ENCODE assay signal across 16 cellular contexts in genomic region chr13:42649761-42650289, GRCh38.
A peak's percentile ranks its signal among the peaks of the same experiment; 100 is the strongest.
DNase-seq lines count a peak whose midpoint lies in the region; ATAC-seq and TF ChIP-seq lines count a peak whose summit lies in the region.
"Had no signal": no experiment of that assay in that cellular context is flagged by ENCODE, and none has a peak within 500 bp of the region (broad histone marks: within the 10 kb centered on the region; RNA-seq: fewer than 3 reads in every experiment).

No MANE protein-coding gene starts in this region.

- H3K9me3 ChIP-seq in HEK293 (ENCODE audit: control insufficient read depth, insufficient read depth, low read depth, low read length): no peaks in the 10 kb centered on the region
- H3K9me3 ChIP-seq: BLaER1, MG63 had no signal

- DNase-seq in NCI-H1436 treated with DMSO at 0.1 percent for 48 hours (lab: John Stamatoyannopoulos, UW): peak; percentile 39
- DNase-seq in NCI-H82 (lab: John Stamatoyannopoulos, UW): peak; percentile 92
- peak; percentile 55 for DNase-seq in left kidney (ENCODE audit: low read depth, low spot score)
- no peak for DNase-seq in stimulated activated CD4-positive, alpha-beta T cell treated with anti-CD3 and anti-CD28 coated beads, Interleukin-2, amount 100 ng/mL, for 48 hours
- no peak for DNase-seq in Ammon's horn (ENCODE audit: low spot score)
- DNase-seq in KG1 (lab: John Stamatoyannopoulos, UW): no peak
- DNase-seq: CD8-positive, alpha-beta memory T cell; H7; MG63; NCI-H1694 treated with DMSO at 0.1 percent for 48 hours; PC-9 had no signal

- CTCF ChIA-PET in HEK293 (lab: Yijun Ruan, JAX): no interaction called here

- TF ChIP-seq CTCF in HEK293 (tag by site-specific recombination; IDR thresholded peaks at IDR 0.05): no peak

- no peaks in the 10 kb centered on the region; the same call in 1 of the 2 replicates for H3K4me1 ChIP-seq in HEK293 (ENCODE audit: control insufficient read depth, insufficient read depth, low read length)
- H3K4me1 ChIP-seq: BLaER1 had no signal

- H3K27ac ChIP-seq in HEK293 (ENCODE audit: extremely low read depth, low read depth, low read length): no peak overlapping the region
- H3K27ac ChIP-seq: BLaER1, PC-9 had no signal

- H3K4me3 ChIP-seq in HEK293 (ENCODE audit: low read depth, low read length): no peak overlapping the region
- H3K4me3 ChIP-seq: BLaER1, MG63, PC-9 had no signal

- ATAC-seq in GM21526 (IDR thresholded peaks at IDR 0.05; ENCODE audit: low FRiP score, unreplicated experiment): no peak
- ATAC-seq: HepG2, Right ventricle myocardium inferior had no signal

- H3K36me3 ChIP-seq in HEK293 (ENCODE audit: control insufficient read depth in 2 of 2, insufficient read depth in 1 of 2, low read length in 2 of 2): no peaks in the 10 kb centered on the region
- H3K36me3 ChIP-seq: BLaER1, MG63 had no signal

- POLR2A ChIA-PET in HEK293 (lab: Yijun Ruan, JAX): no interaction called here

TF ChIP-seq in HEK293, 187 proteins besides CTCF, POLR2A, EP300 and RAD21:
- TF ChIP-seq FEZF1 (tag by site-specific recombination; IDR thresholded peaks at IDR 0.05) (peak; percentile 44; the same call in 1 of the 2 replicates), ZNF248 (tag by site-specific recombination; IDR thresholded peaks at IDR 0.05) (no peak), ZIC2 (tag by site-specific recombination; IDR thresholded peaks at IDR 0.05) (peak; percentile 97), ZNF16 (tag by site-specific recombination; IDR thresholded peaks at IDR 0.05; ENCODE audit: low read depth) (no peak)

Comparison
In these comparisons a context has a peak if more than half of its experiments do, and no peak if none do; other contexts are left out.
1. DNase-seq: peak in NCI-H1436 treated with DMSO at 0.1 percent for 48 hours (single experiment), NCI-H82 (single experiment) and left kidney (single experiment); none in stimulated activated CD4-positive, alpha-beta T cell treated with anti-CD3 and anti-CD28 coated beads, Interleukin-2, amount 100 ng/mL, for 48 hours (0 of 2), Ammon's horn (single experiment) and KG1 (single experiment).